Comparison of ENCODE assay signal across 17 cellular contexts in the genomic region with DNA sequence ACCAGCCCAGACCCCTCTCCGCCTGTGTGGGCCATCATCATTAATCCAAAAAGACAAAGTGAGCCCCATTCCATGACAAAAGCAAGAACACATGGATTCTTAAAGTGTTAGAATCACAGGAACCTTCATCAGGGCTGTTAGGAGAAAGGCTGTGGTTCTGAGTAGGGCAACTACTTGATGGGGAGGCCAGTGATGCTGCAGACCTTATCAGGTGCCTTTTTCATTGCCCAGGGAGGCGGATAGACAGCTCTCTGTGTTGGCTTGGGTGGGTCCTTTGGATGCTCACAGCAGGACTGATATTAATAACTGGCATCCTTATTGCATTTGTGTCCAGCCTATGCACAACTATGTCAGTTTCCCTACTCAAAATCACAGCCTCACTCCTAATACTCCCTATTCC. TPM values are rescaled to one million over a fixed set of nuclear protein-coding genes. Genes with fewer than 3 reads are reported as not detected.
DNase-seq lines count a peak whose midpoint lies in the region; ATAC-seq and TF ChIP-seq lines count a peak whose summit lies in the region.
"Had no signal": no experiment of that assay in that cellular context is flagged by ENCODE, and none has a peak within 500 bp of the region (broad histone marks: within the 10 kb centered on the region; RNA-seq: fewer than 3 reads in every experiment).

No MANE protein-coding gene starts in this region.

- no peaks in the 10 kb centered on the region for H3K9me3 ChIP-seq in BLaER1 treated with 17β-estradiol and CSF1 and Interleukin-3, amounts not matched to agents 10 nM and 100 nM (replicated peaks in 1 of 11)
- H3K9me3 ChIP-seq in adipocyte (ENCODE audit: control insufficient read depth, low read length) (no peaks in the 10 kb centered on the region), A673 (ENCODE audit: low read depth, low read length, poor library complexity, severe bottlenecking) (no peaks in the 10 kb centered on the region), body of pancreas (no peaks in the 10 kb centered on the region)

- no peaks in the 10 kb centered on the region for H3K9me3 Mint-ChIP-seq in progenitor cell of endocrine pancreas (ENCODE audit: low read depth)
- H3K9me3 Mint-ChIP-seq: CD4-positive, alpha-beta T cell had no signal

- H3K36me3 ChIP-seq in BLaER1 treated with 17β-estradiol and CSF1 and Interleukin-3, amounts not matched to agents 10 nM and 100 nM, result peaks cover 0 to 17% (median 0%) of the 10 kb centered on the region in 11 experiments; a peak in 1 of 22 replicates
- no peaks in the 10 kb centered on the region for H3K36me3 ChIP-seq in adipocyte (ENCODE audit: control insufficient read depth, insufficient read depth, low read length, severe bottlenecking)
- H3K36me3 ChIP-seq in A673 (ENCODE audit: insufficient read depth, low read length, poor library complexity, severe bottlenecking), result no peaks in the 10 kb centered on the region
- H3K36me3 ChIP-seq in body of pancreas (replicated peaks in 1 of 2; ENCODE audit: insufficient read depth in 1 of 2, low read depth in 2 of 2), result no peaks in the 10 kb centered on the region

- H3K27me3 ChIP-seq in BLaER1 treated with 17β-estradiol and CSF1 and Interleukin-3, amounts not matched to agents 10 nM and 100 nM, result peaks cover 9 to 25% (median 24%) of the 10 kb centered on the region in 11 experiments; a peak in 19 of 22 replicates
- H3K27me3 ChIP-seq in adipocyte (replicated peaks; ENCODE audit: control insufficient read depth, insufficient read depth, low read length), result no peaks in the 10 kb centered on the region
- H3K27me3 ChIP-seq in A673 (replicated peaks; ENCODE audit: insufficient read depth, low read depth, low read length, poor library complexity), result no peaks in the 10 kb centered on the region
- H3K27me3 ChIP-seq in body of pancreas, result no peaks in the 10 kb centered on the region

- peak overlapping the region in 10 of 11 experiments; percentile 5 to 98 (median 92); a peak in 16 of 22 replicates for H3K4me2 ChIP-seq in BLaER1 treated with 17β-estradiol and CSF1 and Interleukin-3, amounts not matched to agents 10 nM and 100 nM

- H3K27me3 Mint-ChIP-seq in progenitor cell of endocrine pancreas, result peaks cover 11% of the 10 kb centered on the region
- H3K27me3 Mint-ChIP-seq: CD4-positive, alpha-beta T cell had no signal

- peaks cover 29 to 76% (median 58%) of the 10 kb centered on the region in 10 experiments for H3K4me1 ChIP-seq in BLaER1 treated with 17β-estradiol and CSF1 and Interleukin-3, amounts not matched to agents 10 nM and 100 nM
- H3K4me1 ChIP-seq in adipocyte (ENCODE audit: control insufficient read depth, insufficient read depth, low read length), result peaks cover 43% of the 10 kb centered on the region
- peaks cover 6% of the 10 kb centered on the region for H3K4me1 ChIP-seq in A673 (ENCODE audit: insufficient read depth, low read length, poor library complexity, severe bottlenecking)
- peaks cover 47% of the 10 kb centered on the region for H3K4me1 ChIP-seq in body of pancreas

- peaks cover 0 to 11% (median 0%) of the 10 kb centered on the region in 11 experiments; a peak in 1 of 22 replicates for H4K20me1 ChIP-seq in BLaER1 treated with 17β-estradiol and CSF1 and Interleukin-3, amounts not matched to agents 10 nM and 100 nM

- no peak for TF ChIP-seq CTCF in fibroblast of villous mesenchyme (IDR thresholded peaks at IDR 0.05; ENCODE audit: insufficient read depth, low read depth, low read length)
- TF ChIP-seq CTCF in progenitor cell of endocrine pancreas (IDR thresholded peaks at IDR 0.05; ENCODE audit: unreplicated experiment), result no peak
- TF ChIP-seq CTCF in A673 (conservative IDR thresholded peaks at IDR 0.05; ENCODE audit: low read depth, low read length), result no peak
- TF ChIP-seq CTCF in body of pancreas (IDR thresholded peaks at IDR 0.05), result no peak

- H3K4me3 ChIP-seq in BLaER1 treated with 17β-estradiol and CSF1 and Interleukin-3, amounts not matched to agents 10 nM and 100 nM, result peak overlapping the region in 1 of 10 experiments; percentile 4; a peak in 1 of 20 replicates
- peak overlapping the region; percentile 99 for H3K4me3 ChIP-seq in adipocyte (ENCODE audit: low read length)
- peak overlapping the region; percentile 2 for H3K4me3 ChIP-seq in fibroblast of villous mesenchyme (ENCODE audit: low read depth, low read length)
- no peak overlapping the region for H3K4me3 ChIP-seq in A673 (ENCODE audit: low read depth, low read length, poor library complexity, severe bottlenecking)
- no peak overlapping the region for H3K4me3 ChIP-seq in body of pancreas

- DNase-seq in adipocyte (ENCODE audit: low read depth) (no peak), fibroblast of villous mesenchyme (ENCODE audit: low read depth) (no peak), progenitor cell of endocrine pancreas (ENCODE audit: low spot score, unreplicated experiment) (no peak), A673 (ENCODE audit: low spot score) (no peak), body of pancreas (no peak), NCI-H69 (lab: John Stamatoyannopoulos, UW) (no peak)
- DNase-seq: CD4-positive, alpha-beta T cell; DND-41; GDM1; GM23248; Kasumi-1; NCI-H1417 treated with DMSO at 0.1 percent for 48 hours; NCI-H2029 treated with DMSO at 0.1 percent for 48 hours; NCI-H510A treated with DMSO at 0.1 percent for 48 hours; SHP77 had no signal

- CTCF ChIA-PET in A673 (lab: Charles Lee), result no interaction called here

- ATAC-seq in body of pancreas (no peak), HG02970 (IDR thresholded peaks at IDR 0.05; ENCODE audit: low FRiP score, unreplicated experiment) (no peak)

- intact Hi-C loops in A673 (cut with micrococcal nuclease; ENCODE audit: unreplicated experiment), result no loop called here
- intact Hi-C loops in body of pancreas (cut with DNase I), result no loop called here

- peak overlapping the region in 1 of 11 experiments; percentile 36; a peak in 1 of 22 replicates for H3K9ac ChIP-seq in BLaER1 treated with 17β-estradiol and CSF1 and Interleukin-3, amounts not matched to agents 10 nM and 100 nM
- no peak overlapping the region for H3K9ac ChIP-seq in adipocyte (ENCODE audit: low read length)
- H3K9ac ChIP-seq: GM23248 had no signal

- H3K27ac ChIP-seq in BLaER1 treated with 17β-estradiol and CSF1 and Interleukin-3, amounts not matched to agents 10 nM and 100 nM, result no peak overlapping the region
- H3K27ac ChIP-seq in A673 (ENCODE audit: low read depth, low read length, poor library complexity, severe bottlenecking) (no peak overlapping the region), body of pancreas (no peak overlapping the region)
- H3K27ac ChIP-seq: GM23248 had no signal

- no peak overlapping the region for H3K27ac Mint-ChIP-seq in progenitor cell of endocrine pancreas
- H3K27ac Mint-ChIP-seq: CD4-positive, alpha-beta T cell had no signal

- POLR2A ChIA-PET in A673 (lab: Charles Lee; ENCODE audit: low non-redundant PET), result no interaction called here

- H3K36me3 Mint-ChIP-seq in progenitor cell of endocrine pancreas (ENCODE audit: insufficient read depth), result peaks cover 8% of the 10 kb centered on the region

- WGBS in body of pancreas, 2 donors, result 40 to 43% methylated on average over 2 of the region's 2 CpGs

- BruUV-seq in A673 (replicated peaks; lab: Mats Ljungman, UMichigan), result no TSS peak

- peak overlapping the region; percentile 97 for H3K4me3 Mint-ChIP-seq in progenitor cell of endocrine pancreas (ENCODE audit: low read depth)

- TF ChIP-seq POLR2A in body of pancreas (IDR thresholded peaks at IDR 0.05), result no peak

- peaks cover 42% of the 10 kb centered on the region for H3K4me1 Mint-ChIP-seq in progenitor cell of endocrine pancreas (ENCODE audit: low read depth)

RNA-seq across cellular contexts. Expression of a gene that starts 2.3 kb away (rescaled TPM):
- 12.2 and 19.9 TPM in 2 replicates for total RNA-seq in fibroblast of villous mesenchyme
- 109 and 111 TPM in 2 replicates for total RNA-seq in progenitor cell of endocrine pancreas
- total RNA-seq in A673 (2021), result 26.7 and 28.1 TPM in 2 replicates
- 10 to 100 TPM; 19.4 to 28.8 TPM for total RNA-seq in body of pancreas

RNA-seq across cellular contexts. Expression of a gene that starts 45.8 kb away (rescaled TPM):
- total RNA-seq in fibroblast of villous mesenchyme (not detected in 2 replicates), progenitor cell of endocrine pancreas (not detected in 2 replicates), A673 (2021) (not detected in 2 replicates), body of pancreas (not detected)
- total RNA-seq: CD4-positive, alpha-beta T cell; GM23248 had no signal

RNA-seq across cellular contexts. Expression of a gene that starts 46.4 kb away (rescaled TPM):
- total RNA-seq in fibroblast of villous mesenchyme (5.8 and 10.8 TPM in 2 replicates), progenitor cell of endocrine pancreas (18.7 and 19.7 TPM in 2 replicates), A673 (2021) (11.8 and 13.2 TPM in 2 replicates), body of pancreas (1 to 10 TPM; 8.0 to 9.6 TPM)

Comparison
In these comparisons a context has a peak if more than half of its experiments do, and no peak if none do; other contexts are left out.
1. H3K4me3 ChIP-seq: peak in adipocyte (single experiment) and fibroblast of villous mesenchyme (single experiment); none in A673 (single experiment) and body of pancreas (0 of 2).